In the genomic region with DNA sequence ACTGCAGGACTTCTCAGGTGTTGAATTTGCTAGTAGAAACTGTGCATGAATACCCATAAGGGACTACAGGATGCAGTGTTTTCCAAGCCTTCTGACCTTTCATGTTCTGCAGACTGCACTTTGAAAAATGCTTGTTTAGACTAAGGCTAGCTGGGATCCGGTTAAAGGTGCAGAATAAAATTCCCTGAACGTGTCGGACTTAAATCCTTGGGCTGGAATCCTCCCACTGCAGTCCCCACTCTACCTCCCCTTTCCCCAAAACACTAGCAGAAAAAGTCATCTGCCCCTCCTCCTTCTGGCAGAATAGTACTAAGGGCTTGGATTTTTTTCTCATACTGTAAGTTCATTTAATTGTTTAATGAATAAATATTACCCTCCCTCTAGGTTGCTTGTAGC, we compare ENCODE assay signal across 12 cellular contexts. TPM values are rescaled to one million over a fixed set of nuclear protein-coding genes. Genes with fewer than 3 reads are reported as not detected.
DNase-seq lines count a peak whose midpoint lies in the region; ATAC-seq, FAIRE-seq and TF ChIP-seq lines count a peak whose summit lies in the region.
"Had no signal": no experiment of that assay in that cellular context is flagged by ENCODE, and none has a peak within 500 bp of the region (broad histone marks: within the 10 kb centered on the region; RNA-seq: fewer than 3 reads in every experiment).

No MANE protein-coding gene starts in this region.

- ATAC-seq in SK-N-SH treated with all-trans-retinoic acid at 6 μM for 48 hours (no peak), GM18498 (IDR thresholded peaks at IDR 0.05; ENCODE audit: unreplicated experiment) (no peak)
- ATAC-seq: left cardiac atrium had no signal

- H3K27ac ChIP-seq in SK-N-SH (ENCODE audit: low read depth in 2 of 2, low read length in 1 of 2) (peak overlapping the region; percentile 70 to 78; a peak in 3 of 4 replicates), RWPE1 (peak overlapping the region; percentile 65; the same call in 1 of the 2 replicates), endothelial cell of umbilical vein (ENCODE audit: insufficient read depth, low read depth, low read length) (no peak overlapping the region), skeletal muscle tissue (ENCODE audit: low read depth, low read length) (peak overlapping the region; percentile 97)

- H3K4me2 ChIP-seq in SK-N-SH = peak overlapping the region; percentile 82
- H3K4me2 ChIP-seq in endothelial cell of umbilical vein (ENCODE audit: insufficient read depth, low read length) = no peak overlapping the region

- dilution Hi-C loops in endothelial cell of umbilical vein (cut with MboI; ENCODE audit: extremely low pct_ligation_motif_present, low sequenced_read_pairs) = no loop called here

- no peaks in the 10 kb centered on the region for H3K36me3 ChIP-seq in SK-N-SH (replicated peaks in 1 of 2; ENCODE audit: control insufficient read depth in 1 of 2, insufficient read depth in 2 of 2, low read length in 1 of 2)
- no peaks in the 10 kb centered on the region for H3K36me3 ChIP-seq in endothelial cell of umbilical vein (ENCODE audit: control insufficient read depth in 2 of 2, extremely low read depth in 1 of 2, insufficient read depth in 2 of 2, low read length in 2 of 2)
- peaks cover 0 to 2% (median 0%) of the 10 kb centered on the region in 3 donors for H3K36me3 ChIP-seq in skeletal muscle tissue (ENCODE audit: control insufficient read depth in 3 of 3, insufficient read depth in 3 of 3, low read length in 3 of 3)

- WGBS in SK-N-SH (ENCODE audit: low lambda C conversion rate) = 90% methylated on average over 3 of the region's 3 CpGs

- no peak for TF ChIP-seq CTCF in SK-N-SH (IDR thresholded peaks at IDR 0.05)
- no peak for TF ChIP-seq CTCF in RWPE1 (conservative IDR thresholded peaks at IDR 0.05; ENCODE audit: low read depth)
- TF ChIP-seq CTCF in endothelial cell of umbilical vein (IDR thresholded peaks at IDR 0.05; ENCODE audit: extremely low read depth in 1 of 2, insufficient read depth in 1 of 2, low read depth in 1 of 2, low read length in 2 of 2) = no peak

- no peak for TF ChIP-seq POLR2A in endothelial cell of umbilical vein (IDR thresholded peaks at IDR 0.05; ENCODE audit: low read depth, low read length)

- intact Hi-C loops in endothelial cell of umbilical vein (cut with micrococcal nuclease) = no loop called here

- H3K79me2 ChIP-seq in SK-N-SH (ENCODE audit: insufficient read depth) (no peaks in the 10 kb centered on the region), endothelial cell of umbilical vein (ENCODE audit: control insufficient read depth, insufficient read depth, low read length) (no peaks in the 10 kb centered on the region)

- CTCF ChIA-PET in SK-N-SH (lab: Yijun Ruan, JAX) = interaction anchor here (0.7 to 3.0 kb wide), 8 partner anchors 8 to 281 kb away, joined by 3 to 18 read pairs (median 4); a partner anchor contains a TSS
- CTCF ChIA-PET in RWPE1 (lab: Yijun Ruan, JAX) = interaction anchor here (0.7 kb wide), 1 partner anchor 47 kb away, joined by 5 read pairs; no protein-coding TSS in a partner anchor
- CTCF ChIA-PET in endothelial cell of umbilical vein (lab: Charles Lee) = interaction anchor here (0.8 to 5.0 kb wide), 5 partner anchors 13 to 60 kb away, joined by 3 to 18 read pairs (median 5); no protein-coding TSS in a partner anchor

- BruUV-seq in endothelial cell of umbilical vein (replicated peaks; lab: Mats Ljungman, UMichigan) = no TSS peak

- DNase-seq in SK-N-SH (no peak), RWPE1 (ENCODE audit: low spot score) (no peak), endothelial cell of umbilical vein (ENCODE audit: low read depth, low spot score) (no peak), AG08395 (ENCODE audit: low spot score) (no peak)
- no peak for DNase-seq in NK-92 treated with Interleukin-12 subunit alpha and Interleukin-12 subunit beta, amount 100 ng/mL, for 24 hours (lab: John Stamatoyannopoulos, UW)
- DNase-seq: activated CD4-positive, alpha-beta T cell treated with anti-CD3 and anti-CD28 coated beads, Interleukin-2, amount 50 U/mL, for 4 hours; left cardiac atrium; SIG-M5 had no signal

- H3K27me3 ChIP-seq in SK-N-SH (ENCODE audit: insufficient read depth) (no peaks in the 10 kb centered on the region), endothelial cell of umbilical vein (ENCODE audit: control insufficient read depth in 2 of 2, insufficient read depth in 2 of 2, low read length in 2 of 2) (peaks cover 0 to 13% of the 10 kb centered on the region in 2 experiments), skeletal muscle tissue (ENCODE audit: control insufficient read depth in 3 of 3, insufficient read depth in 3 of 3, low read length in 3 of 3) (peaks cover 0 to 5% (median 0%) of the 10 kb centered on the region in 3 donors)

- no peaks in the 10 kb centered on the region for H3F3A ChIP-seq in SK-N-SH (replicated peaks; ENCODE audit: insufficient read depth)

- no peak for TF ChIP-seq RAD21 in SK-N-SH (IDR thresholded peaks at IDR 0.05; ENCODE audit: low read length)

- TF ChIP-seq EP300 in SK-N-SH (IDR thresholded peaks at IDR 0.05; ENCODE audit: borderline replicate concordance in 1 of 2, low read depth in 1 of 2, low read length in 1 of 2) = no peak

- H3K9ac ChIP-seq in SK-N-SH (no peak overlapping the region), endothelial cell of umbilical vein (replicated peaks; ENCODE audit: extremely low read depth, insufficient read depth, low read length) (no peak overlapping the region), skeletal muscle tissue (ENCODE audit: low read depth in 1 of 3, low read length in 3 of 3) (peak overlapping the region in 2 of 3 donors; percentile 39 to 93)

- H3K4me1 ChIP-seq in SK-N-SH (ENCODE audit: control insufficient read depth in 1 of 2, insufficient read depth in 2 of 2, low read depth in 1 of 2, low read length in 1 of 2) = peaks cover 12 to 34% of the 10 kb centered on the region in 2 experiments; a peak in 3 of 4 replicates
- peaks cover 9% of the 10 kb centered on the region for H3K4me1 ChIP-seq in endothelial cell of umbilical vein (ENCODE audit: control insufficient read depth, extremely low read depth, insufficient read depth, low read length)
- H3K4me1 ChIP-seq in skeletal muscle tissue (ENCODE audit: control insufficient read depth in 3 of 3, insufficient read depth in 3 of 3, low read length in 3 of 3) = peaks cover 44 to 77% (median 62%) of the 10 kb centered on the region in 3 donors

- H4K20me1 ChIP-seq in SK-N-SH (ENCODE audit: insufficient read depth) = no peaks in the 10 kb centered on the region
- H4K20me1 ChIP-seq in endothelial cell of umbilical vein (replicated peaks; ENCODE audit: control insufficient read depth, extremely low read depth, insufficient read depth, low read length) = no peaks in the 10 kb centered on the region

- FAIRE-seq in endothelial cell of umbilical vein (lab: Jason Lieb, UNC) = peak; percentile 63
- FAIRE-seq: frontal cortex had no signal

- H2AFZ ChIP-seq in SK-N-SH (ENCODE audit: low read depth) (no peak overlapping the region), endothelial cell of umbilical vein (ENCODE audit: low read depth, low read length) (no peak overlapping the region)

- H3K9me2 ChIP-seq in SK-N-SH = no peaks in the 10 kb centered on the region

- H3K9me1 ChIP-seq in endothelial cell of umbilical vein (replicated peaks; ENCODE audit: control insufficient read depth, extremely low read depth, insufficient read depth, low read length) = no peaks in the 10 kb centered on the region

- H3K4me3 ChIP-seq in SK-N-SH (ENCODE audit: low read depth in 2 of 2, low read length in 1 of 2) (no peak overlapping the region), endothelial cell of umbilical vein (replicated peaks in 1 of 3; ENCODE audit: insufficient read depth in 1 of 3, low read depth in 1 of 3, low read length in 3 of 3) (no peak overlapping the region), skeletal muscle tissue (ENCODE audit: low read length in 3 of 3) (peak overlapping the region; percentile 5 to 58 (median 25))

- POLR2A ChIA-PET in SK-N-SH (lab: Yijun Ruan, JAX) (interaction anchor here (1.4 kb wide), 1 partner anchor 86 kb away, joined by 5 read pairs; a partner anchor contains a TSS), RWPE1 (lab: Yijun Ruan, JAX; ENCODE audit: low non-redundant PET) (interaction anchor here (0.7 to 1.0 kb wide), 2 partner anchors 8 to 1715 kb away, joined by 3 read pairs; no protein-coding TSS in a partner anchor), endothelial cell of umbilical vein (lab: Charles Lee) (no interaction called here)

- no peaks in the 10 kb centered on the region for H3K9me3 ChIP-seq in SK-N-SH
- no peaks in the 10 kb centered on the region for H3K9me3 ChIP-seq in endothelial cell of umbilical vein (replicated peaks; ENCODE audit: control insufficient read depth, insufficient read depth, low read length)
- no peaks in the 10 kb centered on the region for H3K9me3 ChIP-seq in skeletal muscle tissue (ENCODE audit: control insufficient read depth in 3 of 3, low read length in 3 of 3)

TF ChIP-seq in SK-N-SH, 30 proteins besides CTCF, POLR2A, EP300 and RAD21:
- no peak for TF ChIP-seq FOXJ3 (CRISPR knock-in tag; IDR thresholded peaks at IDR 0.05)

TF ChIP-seq in endothelial cell of umbilical vein, 7 proteins besides CTCF, POLR2A, EP300 and RAD21 (continues in another document):
- TF ChIP-seq MYC (IDR thresholded peaks at IDR 0.05; ENCODE audit: low read depth, low read length) (no peak), FOS (IDR thresholded peaks at IDR 0.05; ENCODE audit: borderline replicate concordance, insufficient read depth, low read length) (no peak), POLR2AphosphoS5 (IDR thresholded peaks at IDR 0.05; ENCODE audit: insufficient read depth, low read depth, low read length) (no peak), GATA2 (IDR thresholded peaks at IDR 0.05; ENCODE audit: insufficient read depth, insufficient read length, low read depth, low read length) (no peak), EZH2 (IDR thresholded peaks at IDR 0.05; ENCODE audit: borderline replicate concordance, low read depth, low read length, severe bottlenecking) (no peak)
- TF ChIP-seq, protein P1, sequence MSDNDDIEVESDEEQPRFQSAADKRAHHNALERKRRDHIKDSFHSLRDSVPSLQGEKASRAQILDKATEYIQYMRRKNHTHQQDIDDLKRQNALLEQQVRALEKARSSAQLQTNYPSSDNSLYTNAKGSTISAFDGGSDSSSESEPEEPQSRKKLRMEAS (IDR thresholded peaks at IDR 0.05; ENCODE audit: insufficient read depth, insufficient read length) = no peak

RNA-seq across cellular contexts. Expression of a gene that starts 0.6 kb away (rescaled TPM):
- polyA plus RNA-seq in SK-N-SH (2012; rRNA removed) = 1.7 and 2.1 TPM in 2 replicates
- polyA plus RNA-seq in SK-N-SH (2012; cell fraction: cytosol; rRNA removed) = 1.1 and 1.6 TPM in 2 replicates
- polyA plus RNA-seq in SK-N-SH (2012; cell fraction: nucleus; rRNA removed) = 4.1 and 4.6 TPM in 2 replicates
- total RNA-seq in endothelial cell of umbilical vein = 1.7 and 2.5 TPM in 2 replicates
- 1.4 and 2.5 TPM in 2 replicates for polyA plus RNA-seq in endothelial cell of umbilical vein
- polyA plus RNA-seq in endothelial cell of umbilical vein (2011; cell fraction: cytosol; rRNA removed) = 0.90 and 1.1 TPM in 2 replicates
- 2.6 and 3.1 TPM in 2 replicates for polyA plus RNA-seq in endothelial cell of umbilical vein (2011; cell fraction: nucleus; rRNA removed)
- polyA plus RNA-seq in endothelial cell of umbilical vein (2012) = 0.62 and 1.3 TPM in 2 replicates
- 3.0 and 5.7 TPM in 2 replicates for polyA minus RNA-seq in endothelial cell of umbilical vein
- 2.3 TPM for polyA minus RNA-seq in endothelial cell of umbilical vein (2011; cell fraction: cytosol; rRNA and poly(A)+ RNA removed)
- 5.3 and 6.3 TPM in 2 replicates for polyA minus RNA-seq in endothelial cell of umbilical vein (2011; cell fraction: nucleus; rRNA and poly(A)+ RNA removed)
- 3.1 TPM for total RNA-seq in skeletal muscle tissue

Comparison
In these comparisons a context has a peak if more than half of its experiments do, and no peak if none do; other contexts are left out.
1. H3K4me3 ChIP-seq: peak in skeletal muscle tissue (3 of 3); none in SK-N-SH (0 of 2) and endothelial cell of umbilical vein (0 of 3).
2. H3K9ac ChIP-seq: peak in skeletal muscle tissue (2 of 3); none in SK-N-SH (single experiment) and endothelial cell of umbilical vein (single experiment).